10 cellular contexts compared by ENCODE assay signal in genomic region chr18:55402731-55403405, GRCh38.
DNase-seq lines count a peak whose midpoint lies in the region; ATAC-seq and TF ChIP-seq lines count a peak whose summit lies in the region.
"Had no signal": no experiment of that assay in that cellular context is flagged by ENCODE, and none has a peak within 500 bp of the region (broad histone marks: within the 10 kb centered on the region; RNA-seq: fewer than 3 reads in every experiment).

No MANE protein-coding gene starts in this region.

- BruUV-seq in Caco-2 (replicated peaks; lab: Mats Ljungman, UMichigan), result no TSS peak

- H3K27ac Mint-ChIP-seq in Caco-2 (ENCODE audit: unreplicated experiment), result peak overlapping the region; percentile 33
- H3K27ac Mint-ChIP-seq in CD4-positive, alpha-beta T cell, result no peak overlapping the region
- H3K27ac Mint-ChIP-seq: immature natural killer cell had no signal

- no peak for DNase-seq in Caco-2
- DNase-seq in NCI-H69 (lab: John Stamatoyannopoulos, UW), result peak; percentile 94
- peak; percentile 38 to 60 for DNase-seq in fibroblast of lung (ENCODE audit: low read depth in 2 of 2)
- no peak for DNase-seq in psoas muscle
- no peak for DNase-seq in NCI-H82 treated with DMSO at 0.1 percent for 48 hours (lab: John Stamatoyannopoulos, UW; ENCODE audit: unreplicated experiment)
- DNase-seq in activated CD4-positive, alpha-beta T cell treated with anti-CD3 and anti-CD28 coated beads for 1 hour, result no peak
- DNase-seq in NCI-H146 treated with DMSO at 0.1 percent for 48 hours (lab: John Stamatoyannopoulos, UW; ENCODE audit: unreplicated experiment), result no peak
- no peak for DNase-seq in CD4-positive, alpha-beta T cell
- DNase-seq: immature natural killer cell, NCI-H2029 had no signal

- no peaks in the 10 kb centered on the region for H3K27me3 ChIP-seq in Caco-2 (replicated peaks; ENCODE audit: control insufficient read depth, insufficient read depth, low read length)
- no peaks in the 10 kb centered on the region for H3K27me3 ChIP-seq in fibroblast of lung (ENCODE audit: control insufficient read depth, insufficient read depth, low read length)
- no peaks in the 10 kb centered on the region for H3K27me3 ChIP-seq in psoas muscle (ENCODE audit: insufficient read depth in 3 of 3, low read length in 2 of 3)
- H3K27me3 ChIP-seq in CD4-positive, alpha-beta T cell (ENCODE audit: control insufficient read depth, insufficient read depth, low read length), result no peaks in the 10 kb centered on the region

- peak in 1 of 4 donors; percentile 26 for ATAC-seq in psoas muscle
- ATAC-seq in CD4-positive, alpha-beta T cell (ENCODE audit: poor library complexity), result no peak

- H3K27ac ChIP-seq in fibroblast of lung (ENCODE audit: insufficient read depth, low read length) (peak overlapping the region; percentile 30), psoas muscle (peak overlapping the region; percentile 79)
- no peak overlapping the region for H3K27ac ChIP-seq in CD4-positive, alpha-beta T cell (ENCODE audit: low read depth, low read length)

- peak overlapping the region; percentile 65 for H3K4me2 ChIP-seq in fibroblast of lung (ENCODE audit: extremely low read depth, insufficient read depth, low read length)

- intact Hi-C loops in Caco-2 (cut with micrococcal nuclease; ENCODE audit: unreplicated experiment), result loop anchor here (10.0 kb wide), 2 partner anchors 92 to 168 kb away; no protein-coding TSS in a partner anchor
- intact Hi-C loops in psoas muscle (cut with DNase I), result loop anchor here (2.0 to 5.0 kb wide), 4 partner anchors 61 to 184 kb away; partner anchors contain the start of gene TCF4 (in 2 of the 2)
- intact Hi-C loops in CD4-positive, alpha-beta T cell (cut with DNase I, micrococcal nuclease), result no loop called here

- H3K79me2 ChIP-seq in fibroblast of lung (ENCODE audit: control insufficient read depth, insufficient read depth, low read length), result peaks cover 12% of the 10 kb centered on the region

- no peaks in the 10 kb centered on the region for H3K27me3 Mint-ChIP-seq in Caco-2 (ENCODE audit: insufficient read depth, unreplicated experiment)
- no peaks in the 10 kb centered on the region for H3K27me3 Mint-ChIP-seq in CD4-positive, alpha-beta T cell

- H4K20me1 ChIP-seq in fibroblast of lung (ENCODE audit: control insufficient read depth, extremely low read depth, insufficient read depth, low read length), result no peaks in the 10 kb centered on the region

- CTCF ChIA-PET in Caco-2 (lab: Charles Lee), result no interaction called here
- CTCF ChIA-PET in CD4-positive, alpha-beta T cell (lab: Charles Lee), result no interaction called here

- H3K36me3 ChIP-seq in Caco-2 (ENCODE audit: control insufficient read depth, insufficient read depth, low read length), result no peaks in the 10 kb centered on the region
- H3K36me3 ChIP-seq in fibroblast of lung (ENCODE audit: control insufficient read depth, insufficient read depth, low read length), result no peaks in the 10 kb centered on the region
- H3K36me3 ChIP-seq in psoas muscle (ENCODE audit: insufficient read depth in 1 of 2, low read depth in 1 of 2), result no peaks in the 10 kb centered on the region

- peaks cover 13% of the 10 kb centered on the region for H3K4me1 Mint-ChIP-seq in Caco-2 (ENCODE audit: low read depth, unreplicated experiment)
- H3K4me1 Mint-ChIP-seq in CD4-positive, alpha-beta T cell (ENCODE audit: low read depth), result no peaks in the 10 kb centered on the region

- H3K9ac ChIP-seq in fibroblast of lung (ENCODE audit: insufficient read depth, low read length), result no peak overlapping the region

- H3K36me3 Mint-ChIP-seq in Caco-2 (ENCODE audit: insufficient read depth, unreplicated experiment), result no peaks in the 10 kb centered on the region
- no peaks in the 10 kb centered on the region for H3K36me3 Mint-ChIP-seq in CD4-positive, alpha-beta T cell (ENCODE audit: low read depth)
- H3K36me3 Mint-ChIP-seq: immature natural killer cell had no signal

- TF ChIP-seq CTCF in Caco-2 (IDR thresholded peaks at IDR 0.05; ENCODE audit: insufficient read depth in 1 of 2, low read depth in 1 of 2, low read length in 1 of 2, severe bottlenecking in 1 of 2, unreplicated experiment in 1 of 2) (no peak), fibroblast of lung (conservative IDR thresholded peaks at IDR 0.05 in 1 of 2, IDR thresholded peaks at IDR 0.05 in 1 of 2; ENCODE audit: low read depth in 1 of 2, low read length in 2 of 2) (no peak), psoas muscle (IDR thresholded peaks at IDR 0.05) (no peak)
- no peak for TF ChIP-seq CTCF in CD4-positive, alpha-beta T cell (IDR thresholded peaks at IDR 0.05)

- H3K9me3 Mint-ChIP-seq in Caco-2 (ENCODE audit: unreplicated experiment), result no peaks in the 10 kb centered on the region
- H3K9me3 Mint-ChIP-seq in CD4-positive, alpha-beta T cell, result no peaks in the 10 kb centered on the region
- H3K9me3 Mint-ChIP-seq: immature natural killer cell had no signal

- H3K4me3 ChIP-seq in Caco-2 (ENCODE audit: low read depth, low read length) (no peak overlapping the region), fibroblast of lung (replicated peaks in 1 of 4; ENCODE audit: control extremely low read depth in 1 of 4, insufficient read depth in 1 of 4, low read depth in 3 of 4, low read length in 4 of 4) (peak overlapping the region; percentile 39 to 50 (median 45)), psoas muscle (peak overlapping the region; percentile 64)

- peaks cover 5% of the 10 kb centered on the region; the same call in 1 of the 2 replicates for H3K4me1 ChIP-seq in Caco-2
- H3K4me1 ChIP-seq in fibroblast of lung (ENCODE audit: control insufficient read depth, extremely low read depth, insufficient read depth, low read length), result peaks cover 16% of the 10 kb centered on the region
- peaks cover 39% of the 10 kb centered on the region for H3K4me1 ChIP-seq in psoas muscle

- no peak overlapping the region for H3K4me3 Mint-ChIP-seq in Caco-2 (ENCODE audit: unreplicated experiment)
- H3K4me3 Mint-ChIP-seq in CD4-positive, alpha-beta T cell, result no peak overlapping the region
- H3K4me3 Mint-ChIP-seq: immature natural killer cell had no signal

- H3K9me3 ChIP-seq in Caco-2 (no peaks in the 10 kb centered on the region), fibroblast of lung (ENCODE audit: control insufficient read depth, insufficient read depth, low read depth, low read length) (no peaks in the 10 kb centered on the region), psoas muscle (no peaks in the 10 kb centered on the region)
- H3K9me3 ChIP-seq in CD4-positive, alpha-beta T cell (ENCODE audit: control insufficient read depth, low read length), result no peaks in the 10 kb centered on the region

- WGBS in psoas muscle, 3 donors, result 3 to 9% (median 3%) methylated on average over 10 of the region's 10 CpGs

- no peak overlapping the region for H2AFZ ChIP-seq in fibroblast of lung (ENCODE audit: low read length)

- POLR2A ChIA-PET in Caco-2 (lab: Charles Lee), result no interaction called here
- POLR2A ChIA-PET in CD4-positive, alpha-beta T cell (lab: Charles Lee), result interaction anchor here (0.7 kb wide), 1 partner anchor 310 kb away, joined by 3 read pairs; no protein-coding TSS in a partner anchor

Comparison
In these comparisons a context has a peak if more than half of its experiments do, and no peak if none do; other contexts are left out.
1. DNase-seq: peak in NCI-H69 (single experiment) and fibroblast of lung (2 of 2); none in Caco-2 (0 of 2), psoas muscle (0 of 2), NCI-H82 treated with DMSO at 0.1 percent for 48 hours (single experiment), activated CD4-positive, alpha-beta T cell treated with anti-CD3 and anti-CD28 coated beads for 1 hour (single experiment), NCI-H146 treated with DMSO at 0.1 percent for 48 hours (single experiment) and CD4-positive, alpha-beta T cell (0 of 10).
2. intact Hi-C loops: an anchor here in Caco-2 (10.0 kb wide) and psoas muscle (2.0 to 5.0 kb wide); none called in CD4-positive, alpha-beta T cell.